In genomic region chr7:156549636-156550035, GRCh38 we compare ENCODE assay signal across 5 cellular contexts.
"Had no signal": no experiment of that assay in that cellular context is flagged by ENCODE, and none has a peak within 500 bp of the region (broad histone marks: within the 10 kb centered on the region; RNA-seq: fewer than 3 reads in every experiment).

No MANE protein-coding gene starts in this region.

- DNase-seq: H9, HCEC 1CT, IMR-90 had no signal

- H3K4me3 Mint-ChIP-seq: GM23338, H9 had no signal

- H3K9me3 Mint-ChIP-seq: GM23338, H9 had no signal

- H3K27ac Mint-ChIP-seq: GM23338 had no signal

- ATAC-seq: GM23338, K562 had no signal

- H3K4me3 ChIP-seq: GM23338, K562 had no signal
